ENCODE assay signal across 8 cellular contexts in the genomic region with DNA sequence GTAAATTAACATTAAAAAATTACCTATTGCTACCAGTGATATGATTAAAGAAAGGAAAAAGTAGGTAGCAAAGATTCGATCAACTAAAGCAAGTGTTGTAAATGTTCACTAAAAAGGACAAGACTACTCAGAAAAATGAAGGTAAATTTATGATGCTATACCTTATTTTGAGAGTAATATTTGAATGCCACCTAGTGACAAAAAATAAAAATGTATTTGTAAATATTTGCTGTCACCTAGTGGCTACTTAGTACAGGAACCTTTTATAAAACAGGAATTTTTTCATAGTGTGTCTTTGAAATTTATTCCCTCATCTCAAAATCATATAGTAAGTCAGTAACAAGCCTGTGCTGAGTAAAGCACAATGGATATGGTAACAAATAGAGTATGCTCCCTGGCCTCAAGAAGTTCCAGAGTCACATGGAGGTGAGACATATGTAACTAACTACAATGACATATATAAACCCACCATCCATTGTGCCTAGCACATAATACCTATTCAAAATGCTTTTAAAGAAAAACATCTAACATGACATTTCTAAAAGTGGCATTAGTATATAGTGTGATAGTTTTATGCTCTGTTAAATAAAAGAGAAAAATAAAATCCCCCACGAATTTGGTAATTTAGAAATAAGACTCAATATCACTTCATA.
DNase-seq lines count a peak whose midpoint lies in the region; ATAC-seq and TF ChIP-seq lines count a peak whose summit lies in the region.

No MANE protein-coding gene starts in this region.

- H3K36me3 Mint-ChIP-seq in stimulated activated effector memory CD8-positive, alpha-beta T cell treated with anti-CD3 and anti-CD28 coated beads, Interleukin-12 subunit alpha, Interleukin-12 subunit beta, amount 100 ng/mL, for 72 hours = peaks cover 42% of the 10 kb centered on the region

- intact Hi-C loops in body of pancreas (cut with DNase I) = no loop called here

- no peak for TF ChIP-seq POLR2A in body of pancreas (IDR thresholded peaks at IDR 0.05)

- no peak overlapping the region for H3K27ac Mint-ChIP-seq in stimulated activated effector memory CD8-positive, alpha-beta T cell treated with anti-CD3 and anti-CD28 coated beads, Interleukin-12 subunit alpha, Interleukin-12 subunit beta, amount 100 ng/mL, for 72 hours

- no peaks in the 10 kb centered on the region for H3K4me1 ChIP-seq in HEK293 (ENCODE audit: control insufficient read depth, insufficient read depth, low read length)
- no peaks in the 10 kb centered on the region for H3K4me1 ChIP-seq in body of pancreas
- no peaks in the 10 kb centered on the region for H3K4me1 ChIP-seq in parathyroid adenoma

- no peaks in the 10 kb centered on the region for H3K9me3 Mint-ChIP-seq in stimulated activated effector memory CD8-positive, alpha-beta T cell treated with anti-CD3 and anti-CD28 coated beads, Interleukin-12 subunit alpha, Interleukin-12 subunit beta, amount 100 ng/mL, for 72 hours

- no peak overlapping the region for H3K9ac ChIP-seq in parathyroid adenoma

- TF ChIP-seq CTCF in HEK293 (tag by site-specific recombination; IDR thresholded peaks at IDR 0.05) = peak; percentile 78
- peak; percentile 29 to 74 (median 51) for TF ChIP-seq CTCF in body of pancreas (IDR thresholded peaks at IDR 0.05)
- TF ChIP-seq CTCF in parathyroid adenoma (IDR thresholded peaks at IDR 0.05) = peak; percentile 45

- no peaks in the 10 kb centered on the region for H3K27me3 ChIP-seq in body of pancreas
- H3K27me3 ChIP-seq in parathyroid adenoma (ENCODE audit: control insufficient read depth, insufficient read depth, low read length) = no peaks in the 10 kb centered on the region

- WGBS in body of pancreas, 2 donors = 62 to 65% methylated on average over 2 of the region's 2 CpGs

- peak; percentile 38 for DNase-seq in DMS153 treated with DMSO at 0.1 percent for 48 hours (lab: John Stamatoyannopoulos, UW; ENCODE audit: unreplicated experiment)
- peak; percentile 10 for DNase-seq in NCI-H2107 (lab: John Stamatoyannopoulos, UW)
- DNase-seq in body of pancreas = no peak
- no peak for DNase-seq in stimulated activated effector memory CD8-positive, alpha-beta T cell treated with anti-CD3 and anti-CD28 coated beads, Interleukin-12 subunit alpha, Interleukin-12 subunit beta, amount 100 ng/mL, for 72 hours (ENCODE audit: low spot score in 2 of 2)
- no peak for DNase-seq in activated T-cell treated with anti-CD3 and anti-CD28 coated beads, Interleukin-2, amount 50 U/mL, for 1 hour

- no peak overlapping the region for H3K4me2 ChIP-seq in parathyroid adenoma (ENCODE audit: low read length)

- no peak overlapping the region for H3K4me3 Mint-ChIP-seq in stimulated activated effector memory CD8-positive, alpha-beta T cell treated with anti-CD3 and anti-CD28 coated beads, Interleukin-12 subunit alpha, Interleukin-12 subunit beta, amount 100 ng/mL, for 72 hours

- CTCF ChIA-PET in HEK293 (lab: Yijun Ruan, JAX) = interaction anchor here (0.7 to 2.9 kb wide), 29 partner anchors 13 to 790 kb away, joined by 3 to 22 read pairs (median 3); no protein-coding TSS in a partner anchor

- H3K4me3 ChIP-seq in HEK293 (ENCODE audit: low read depth, low read length) = no peak overlapping the region
- no peak overlapping the region for H3K4me3 ChIP-seq in body of pancreas
- H3K4me3 ChIP-seq in parathyroid adenoma (ENCODE audit: low read depth, low read length) = no peak overlapping the region

- H3K27ac ChIP-seq in HEK293 (ENCODE audit: extremely low read depth, low read depth, low read length) (no peak overlapping the region), body of pancreas (no peak overlapping the region), parathyroid adenoma (no peak overlapping the region)

- POLR2A ChIA-PET in HEK293 (lab: Yijun Ruan, JAX) = no interaction called here

- H2AFZ ChIP-seq in parathyroid adenoma = no peak overlapping the region

- no peaks in the 10 kb centered on the region for H3K9me3 ChIP-seq in HEK293 (ENCODE audit: control insufficient read depth, insufficient read depth, low read depth, low read length)
- no peaks in the 10 kb centered on the region for H3K9me3 ChIP-seq in body of pancreas
- H3K9me3 ChIP-seq in parathyroid adenoma (ENCODE audit: control insufficient read depth, low read length) = no peaks in the 10 kb centered on the region

- H3K4me1 Mint-ChIP-seq in stimulated activated effector memory CD8-positive, alpha-beta T cell treated with anti-CD3 and anti-CD28 coated beads, Interleukin-12 subunit alpha, Interleukin-12 subunit beta, amount 100 ng/mL, for 72 hours = no peaks in the 10 kb centered on the region

- ATAC-seq in body of pancreas = no peak
- ATAC-seq in HG02884 (IDR thresholded peaks at IDR 0.05; ENCODE audit: unreplicated experiment) = no peak
- no peak for ATAC-seq in stimulated activated effector memory CD8-positive, alpha-beta T cell treated with anti-CD3 and anti-CD28 coated beads, Interleukin-12 subunit alpha, Interleukin-12 subunit beta, amount 100 ng/mL, for 72 hours

- peaks cover 0 to 16% of the 10 kb centered on the region in 2 experiments; a peak in 1 of 3 replicates for H3K36me3 ChIP-seq in HEK293 (ENCODE audit: control insufficient read depth in 2 of 2, insufficient read depth in 1 of 2, low read length in 2 of 2)
- no peaks in the 10 kb centered on the region for H3K36me3 ChIP-seq in body of pancreas (replicated peaks in 1 of 2; ENCODE audit: insufficient read depth in 1 of 2, low read depth in 2 of 2)
- H3K36me3 ChIP-seq in parathyroid adenoma (ENCODE audit: control insufficient read depth, insufficient read depth, low read length) = no peaks in the 10 kb centered on the region

- no peaks in the 10 kb centered on the region for H3K79me2 ChIP-seq in parathyroid adenoma

TF ChIP-seq in HEK293, 187 proteins besides CTCF, POLR2A, EP300 and RAD21 (continues in another document):
- no peak for TF ChIP-seq KLF9 (tag by site-specific recombination; IDR thresholded peaks at IDR 0.05; ENCODE audit: low read depth)
- peak; percentile 83 for TF ChIP-seq ZNF654 (tag by site-specific recombination; IDR thresholded peaks at IDR 0.05; ENCODE audit: low read depth)
- no peak for TF ChIP-seq ZBTB8A (tag by site-specific recombination; IDR thresholded peaks at IDR 0.05)
- TF ChIP-seq ZNF664 (tag by site-specific recombination; IDR thresholded peaks at IDR 0.05) = peak; percentile 65
- TF ChIP-seq, protein P1, sequence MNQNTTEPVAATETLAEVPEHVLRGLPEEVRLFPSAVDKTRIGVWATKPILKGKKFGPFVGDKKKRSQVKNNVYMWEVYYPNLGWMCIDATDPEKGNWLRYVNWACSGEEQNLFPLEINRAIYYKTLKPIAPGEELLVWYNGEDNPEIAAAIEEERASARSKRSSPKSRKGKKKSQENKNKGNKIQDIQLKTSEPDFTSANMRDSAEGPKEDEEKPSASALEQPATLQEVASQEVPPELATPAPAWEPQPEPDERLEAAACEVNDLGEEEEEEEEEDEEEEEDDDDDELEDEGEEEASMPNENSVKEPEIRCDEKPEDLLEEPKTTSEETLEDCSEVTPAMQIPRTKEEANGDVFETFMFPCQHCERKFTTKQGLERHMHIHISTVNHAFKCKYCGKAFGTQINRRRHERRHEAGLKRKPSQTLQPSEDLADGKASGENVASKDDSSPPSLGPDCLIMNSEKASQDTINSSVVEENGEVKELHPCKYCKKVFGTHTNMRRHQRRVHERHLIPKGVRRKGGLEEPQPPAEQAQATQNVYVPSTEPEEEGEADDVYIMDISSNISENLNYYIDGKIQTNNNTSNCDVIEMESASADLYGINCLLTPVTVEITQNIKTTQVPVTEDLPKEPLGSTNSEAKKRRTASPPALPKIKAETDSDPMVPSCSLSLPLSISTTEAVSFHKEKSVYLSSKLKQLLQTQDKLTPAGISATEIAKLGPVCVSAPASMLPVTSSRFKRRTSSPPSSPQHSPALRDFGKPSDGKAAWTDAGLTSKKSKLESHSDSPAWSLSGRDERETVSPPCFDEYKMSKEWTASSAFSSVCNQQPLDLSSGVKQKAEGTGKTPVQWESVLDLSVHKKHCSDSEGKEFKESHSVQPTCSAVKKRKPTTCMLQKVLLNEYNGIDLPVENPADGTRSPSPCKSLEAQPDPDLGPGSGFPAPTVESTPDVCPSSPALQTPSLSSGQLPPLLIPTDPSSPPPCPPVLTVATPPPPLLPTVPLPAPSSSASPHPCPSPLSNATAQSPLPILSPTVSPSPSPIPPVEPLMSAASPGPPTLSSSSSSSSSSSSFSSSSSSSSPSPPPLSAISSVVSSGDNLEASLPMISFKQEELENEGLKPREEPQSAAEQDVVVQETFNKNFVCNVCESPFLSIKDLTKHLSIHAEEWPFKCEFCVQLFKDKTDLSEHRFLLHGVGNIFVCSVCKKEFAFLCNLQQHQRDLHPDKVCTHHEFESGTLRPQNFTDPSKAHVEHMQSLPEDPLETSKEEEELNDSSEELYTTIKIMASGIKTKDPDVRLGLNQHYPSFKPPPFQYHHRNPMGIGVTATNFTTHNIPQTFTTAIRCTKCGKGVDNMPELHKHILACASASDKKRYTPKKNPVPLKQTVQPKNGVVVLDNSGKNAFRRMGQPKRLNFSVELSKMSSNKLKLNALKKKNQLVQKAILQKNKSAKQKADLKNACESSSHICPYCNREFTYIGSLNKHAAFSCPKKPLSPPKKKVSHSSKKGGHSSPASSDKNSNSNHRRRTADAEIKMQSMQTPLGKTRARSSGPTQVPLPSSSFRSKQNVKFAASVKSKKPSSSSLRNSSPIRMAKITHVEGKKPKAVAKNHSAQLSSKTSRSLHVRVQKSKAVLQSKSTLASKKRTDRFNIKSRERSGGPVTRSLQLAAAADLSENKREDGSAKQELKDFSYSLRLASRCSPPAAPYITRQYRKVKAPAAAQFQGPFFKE (tag by site-specific recombination; IDR thresholded peaks at IDR 0.05; ENCODE audit: borderline replicate concordance) = no peak
- no peak for TF ChIP-seq REPIN1 (tag by site-specific recombination; IDR thresholded peaks at IDR 0.05; ENCODE audit: low read depth)
- TF ChIP-seq SP7 (tag by site-specific recombination; IDR thresholded peaks at IDR 0.05) = no peak

Comparison
In these comparisons a context has a peak if more than half of its experiments do, and no peak if none do; other contexts are left out.
1. DNase-seq: peak in DMS153 treated with DMSO at 0.1 percent for 48 hours (single experiment) and NCI-H2107 (single experiment); none in body of pancreas (0 of 4), stimulated activated effector memory CD8-positive, alpha-beta T cell treated with anti-CD3 and anti-CD28 coated beads, Interleukin-12 subunit alpha, Interleukin-12 subunit beta, amount 100 ng/mL, for 72 hours (0 of 2) and activated T-cell treated with anti-CD3 and anti-CD28 coated beads, Interleukin-2, amount 50 U/mL, for 1 hour (single experiment).
2. Peak in every context shown above with its lines, with median percentiles within 50 percentile points of each other: CTCF ChIP-seq.